In genomic region chr20:45361794-45362193, GRCh38 we compare ENCODE assay signal across 1 cellular context.
A peak's percentile ranks its signal among the peaks of the same experiment; 100 is the strongest.
TF ChIP-seq lines count a peak whose summit lies in the region.

No MANE protein-coding gene starts in this region.

TF ChIP-seq in K562, 482 proteins besides CTCF, POLR2A, EP300 and RAD21:
- TF ChIP-seq ZNF764 (CRISPR knock-in tag; IDR thresholded peaks at IDR 0.05; ENCODE audit: low read depth) (no peak), SPI1 (IDR thresholded peaks at IDR 0.05; ENCODE audit: borderline replicate concordance, low read depth, low read length) (peak; percentile 44; the same call in 1 of the 2 replicates)
